Comparison of ENCODE assay signal across 1 cellular context in the genomic region with DNA sequence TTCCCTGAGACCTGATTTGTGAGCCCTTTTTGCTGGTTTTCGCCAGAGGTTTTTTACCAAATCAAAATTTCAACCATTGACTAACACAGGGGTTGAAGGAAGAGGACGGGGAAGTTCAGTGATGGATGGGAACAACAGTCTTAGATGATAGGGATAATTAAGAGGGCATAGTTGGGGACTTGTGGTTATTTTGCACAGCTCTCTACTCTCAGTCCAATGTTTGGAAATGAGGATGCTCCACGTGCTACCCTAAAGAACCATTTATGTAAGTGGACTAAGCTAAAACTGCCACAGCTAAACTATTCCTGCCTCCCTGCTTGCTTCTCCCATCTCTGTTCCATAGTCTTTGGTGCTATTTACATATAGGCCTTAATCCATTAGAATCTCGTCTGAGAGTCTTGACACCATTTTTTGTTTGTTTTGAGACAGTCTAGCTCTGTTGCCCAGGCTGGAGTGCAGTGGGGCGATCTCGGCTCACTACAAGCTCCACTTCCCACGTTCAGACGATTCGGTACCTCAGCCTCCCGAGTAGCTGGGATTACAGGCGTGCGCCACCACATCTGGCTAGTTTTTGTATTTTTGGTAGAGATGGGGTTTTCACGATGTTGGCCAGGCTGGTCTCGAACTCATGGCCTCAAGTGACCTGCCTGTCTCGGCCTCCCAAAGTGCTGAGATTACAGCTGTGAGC.
A peak's percentile ranks its signal among the peaks of the same experiment; 100 is the strongest.
TF ChIP-seq lines count a peak whose summit lies in the region.

No MANE protein-coding gene starts in this region.

TF ChIP-seq in K562, 482 proteins besides CTCF, POLR2A, EP300 and RAD21 (continues in another document):
- TF ChIP-seq RBM22 (IDR thresholded peaks at IDR 0.05; ENCODE audit: low read depth, low read length, poor library complexity, severe bottlenecking) (no peak), MAFK (IDR thresholded peaks at IDR 0.05; ENCODE audit: low read length) (no peak), THRAP3 (IDR thresholded peaks at IDR 0.05; ENCODE audit: borderline replicate concordance) (no peak), POLR2AphosphoS5 (IDR thresholded peaks at IDR 0.05; ENCODE audit: control insufficient read depth, insufficient read depth, low read depth, low read length) (no peak), NFIX (CRISPR knock-in tag; IDR thresholded peaks at IDR 0.05; ENCODE audit: low read depth) (no peak), PTRF (tag; IDR thresholded peaks at IDR 0.05) (no peak), TCFL5 (CRISPR knock-in tag; conservative IDR thresholded peaks at IDR 0.05) (no peak), SUPT5H (IDR thresholded peaks at IDR 0.05) (peak; percentile 25; the same call in 1 of the 2 replicates), KHSRP (IDR thresholded peaks at IDR 0.05) (no peak), PHF8 (IDR thresholded peaks at IDR 0.05; ENCODE audit: borderline replicate concordance, low read length) (no peak), NR4A1 (CRISPR knock-in tag; IDR thresholded peaks at IDR 0.05) (no peak), NR4A1 (tag; IDR thresholded peaks at IDR 0.05) (no peak; the same call in 1 of the 2 replicates), POLR2G (IDR thresholded peaks at IDR 0.05; ENCODE audit: low read depth, low read length) (no peak), MEF2D (tag; conservative IDR thresholded peaks at IDR 0.05; ENCODE audit: low read depth) (no peak), ZNF668 (CRISPR knock-in tag; IDR thresholded peaks at IDR 0.05) (no peak), ZNF146 (CRISPR knock-in tag; IDR thresholded peaks at IDR 0.05; ENCODE audit: unreplicated experiment) (no peak), SLC30A9 (CRISPR knock-in tag; IDR thresholded peaks at IDR 0.05) (no peak), BRD9 (IDR thresholded peaks at IDR 0.05; ENCODE audit: low read depth, partially characterized antibody) (peak; percentile 82), NCOA1 (IDR thresholded peaks at IDR 0.05; ENCODE audit: low read depth) (0 out of 2 replicates have a peak, but pooled peaks have one; percentile 15), EHMT2 (IDR thresholded peaks at IDR 0.05) (no peak), KDM1A (IDR thresholded peaks at IDR 0.05) (peak in 1 of 2 experiments; percentile 53; a peak in 2 of 4 replicates), CBX5 (IDR thresholded peaks at IDR 0.05; ENCODE audit: borderline replicate concordance, low read depth) (no peak), ZBED1 (IDR thresholded peaks at IDR 0.05) (no peak)
- TF ChIP-seq, protein P1, sequence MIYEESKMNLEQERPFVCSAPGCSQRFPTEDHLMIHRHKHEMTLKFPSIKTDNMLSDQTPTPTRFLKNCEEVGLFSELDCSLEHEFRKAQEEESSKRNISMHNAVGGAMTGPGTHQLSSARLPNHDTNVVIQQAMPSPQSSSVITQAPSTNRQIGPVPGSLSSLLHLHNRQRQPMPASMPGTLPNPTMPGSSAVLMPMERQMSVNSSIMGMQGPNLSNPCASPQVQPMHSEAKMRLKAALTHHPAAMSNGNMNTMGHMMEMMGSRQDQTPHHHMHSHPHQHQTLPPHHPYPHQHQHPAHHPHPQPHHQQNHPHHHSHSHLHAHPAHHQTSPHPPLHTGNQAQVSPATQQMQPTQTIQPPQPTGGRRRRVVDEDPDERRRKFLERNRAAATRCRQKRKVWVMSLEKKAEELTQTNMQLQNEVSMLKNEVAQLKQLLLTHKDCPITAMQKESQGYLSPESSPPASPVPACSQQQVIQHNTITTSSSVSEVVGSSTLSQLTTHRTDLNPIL (CRISPR knock-in tag; IDR thresholded peaks at IDR 0.05), result 0 out of 2 replicates have a peak, but pooled peaks have one; percentile 58
- TF ChIP-seq, protein P2, sequence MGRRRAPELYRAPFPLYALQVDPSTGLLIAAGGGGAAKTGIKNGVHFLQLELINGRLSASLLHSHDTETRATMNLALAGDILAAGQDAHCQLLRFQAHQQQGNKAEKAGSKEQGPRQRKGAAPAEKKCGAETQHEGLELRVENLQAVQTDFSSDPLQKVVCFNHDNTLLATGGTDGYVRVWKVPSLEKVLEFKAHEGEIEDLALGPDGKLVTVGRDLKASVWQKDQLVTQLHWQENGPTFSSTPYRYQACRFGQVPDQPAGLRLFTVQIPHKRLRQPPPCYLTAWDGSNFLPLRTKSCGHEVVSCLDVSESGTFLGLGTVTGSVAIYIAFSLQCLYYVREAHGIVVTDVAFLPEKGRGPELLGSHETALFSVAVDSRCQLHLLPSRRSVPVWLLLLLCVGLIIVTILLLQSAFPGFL (CRISPR knock-in tag; IDR thresholded peaks at IDR 0.05), result no peak
- TF ChIP-seq, protein P3, sequence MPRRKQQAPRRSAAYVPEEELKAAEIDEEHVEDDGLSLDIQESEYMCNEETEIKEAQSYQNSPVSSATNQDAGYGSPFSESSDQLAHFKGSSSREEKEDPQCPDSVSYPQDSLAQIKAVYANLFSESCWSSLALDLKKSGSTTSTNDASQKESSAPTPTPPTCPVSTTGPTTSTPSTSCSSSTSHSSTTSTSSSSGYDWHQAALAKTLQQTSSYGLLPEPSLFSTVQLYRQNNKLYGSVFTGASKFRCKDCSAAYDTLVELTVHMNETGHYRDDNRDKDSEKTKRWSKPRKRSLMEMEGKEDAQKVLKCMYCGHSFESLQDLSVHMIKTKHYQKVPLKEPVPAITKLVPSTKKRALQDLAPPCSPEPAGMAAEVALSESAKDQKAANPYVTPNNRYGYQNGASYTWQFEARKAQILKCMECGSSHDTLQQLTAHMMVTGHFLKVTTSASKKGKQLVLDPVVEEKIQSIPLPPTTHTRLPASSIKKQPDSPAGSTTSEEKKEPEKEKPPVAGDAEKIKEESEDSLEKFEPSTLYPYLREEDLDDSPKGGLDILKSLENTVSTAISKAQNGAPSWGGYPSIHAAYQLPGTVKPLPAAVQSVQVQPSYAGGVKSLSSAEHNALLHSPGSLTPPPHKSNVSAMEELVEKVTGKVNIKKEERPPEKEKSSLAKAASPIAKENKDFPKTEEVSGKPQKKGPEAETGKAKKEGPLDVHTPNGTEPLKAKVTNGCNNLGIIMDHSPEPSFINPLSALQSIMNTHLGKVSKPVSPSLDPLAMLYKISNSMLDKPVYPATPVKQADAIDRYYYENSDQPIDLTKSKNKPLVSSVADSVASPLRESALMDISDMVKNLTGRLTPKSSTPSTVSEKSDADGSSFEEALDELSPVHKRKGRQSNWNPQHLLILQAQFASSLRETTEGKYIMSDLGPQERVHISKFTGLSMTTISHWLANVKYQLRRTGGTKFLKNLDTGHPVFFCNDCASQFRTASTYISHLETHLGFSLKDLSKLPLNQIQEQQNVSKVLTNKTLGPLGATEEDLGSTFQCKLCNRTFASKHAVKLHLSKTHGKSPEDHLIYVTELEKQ (CRISPR knock-in tag; IDR thresholded peaks at IDR 0.05), result no peak
- TF ChIP-seq, protein P4, sequence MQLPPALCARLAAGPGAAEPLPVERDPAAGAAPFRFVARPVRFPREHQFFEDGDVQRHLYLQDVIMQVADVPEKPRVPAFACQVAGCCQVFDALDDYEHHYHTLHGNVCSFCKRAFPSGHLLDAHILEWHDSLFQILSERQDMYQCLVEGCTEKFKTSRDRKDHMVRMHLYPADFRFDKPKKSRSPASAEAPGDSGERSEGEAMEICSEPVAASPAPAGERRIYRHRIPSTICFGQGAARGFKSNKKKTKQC (CRISPR knock-in tag; IDR thresholded peaks at IDR 0.05), result peak; percentile 36; the same call in 1 of the 2 replicates
- TF ChIP-seq, protein P5, sequence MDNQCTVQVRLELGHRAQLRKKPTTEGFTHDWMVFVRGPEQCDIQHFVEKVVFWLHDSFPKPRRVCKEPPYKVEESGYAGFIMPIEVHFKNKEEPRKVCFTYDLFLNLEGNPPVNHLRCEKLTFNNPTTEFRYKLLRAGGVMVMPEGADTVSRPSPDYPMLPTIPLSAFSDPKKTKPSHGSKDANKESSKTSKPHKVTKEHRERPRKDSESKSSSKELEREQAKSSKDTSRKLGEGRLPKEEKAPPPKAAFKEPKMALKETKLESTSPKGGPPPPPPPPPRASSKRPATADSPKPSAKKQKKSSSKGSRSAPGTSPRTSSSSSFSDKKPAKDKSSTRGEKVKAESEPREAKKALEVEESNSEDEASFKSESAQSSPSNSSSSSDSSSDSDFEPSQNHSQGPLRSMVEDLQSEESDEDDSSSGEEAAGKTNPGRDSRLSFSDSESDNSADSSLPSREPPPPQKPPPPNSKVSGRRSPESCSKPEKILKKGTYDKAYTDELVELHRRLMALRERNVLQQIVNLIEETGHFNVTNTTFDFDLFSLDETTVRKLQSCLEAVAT (IDR thresholded peaks at IDR 0.05), result 0 out of 4 replicates have a peak, but pooled peaks of 1 of the 2 experiments have one; percentile 17
- TF ChIP-seq, protein P6, sequence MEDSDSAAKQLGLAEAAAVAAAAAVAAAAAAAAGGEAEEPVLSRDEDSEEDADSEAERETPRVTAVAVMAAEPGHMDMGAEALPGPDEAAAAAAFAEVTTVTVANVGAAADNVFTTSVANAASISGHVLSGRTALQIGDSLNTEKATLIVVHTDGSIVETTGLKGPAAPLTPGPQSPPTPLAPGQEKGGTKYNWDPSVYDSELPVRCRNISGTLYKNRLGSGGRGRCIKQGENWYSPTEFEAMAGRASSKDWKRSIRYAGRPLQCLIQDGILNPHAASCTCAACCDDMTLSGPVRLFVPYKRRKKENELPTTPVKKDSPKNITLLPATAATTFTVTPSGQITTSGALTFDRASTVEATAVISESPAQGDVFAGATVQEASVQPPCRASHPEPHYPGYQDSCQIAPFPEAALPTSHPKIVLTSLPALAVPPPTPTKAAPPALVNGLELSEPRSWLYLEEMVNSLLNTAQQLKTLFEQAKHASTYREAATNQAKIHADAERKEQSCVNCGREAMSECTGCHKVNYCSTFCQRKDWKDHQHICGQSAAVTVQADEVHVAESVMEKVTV (CRISPR knock-in tag; IDR thresholded peaks at IDR 0.05), result no peak
- TF ChIP-seq, protein P7, sequence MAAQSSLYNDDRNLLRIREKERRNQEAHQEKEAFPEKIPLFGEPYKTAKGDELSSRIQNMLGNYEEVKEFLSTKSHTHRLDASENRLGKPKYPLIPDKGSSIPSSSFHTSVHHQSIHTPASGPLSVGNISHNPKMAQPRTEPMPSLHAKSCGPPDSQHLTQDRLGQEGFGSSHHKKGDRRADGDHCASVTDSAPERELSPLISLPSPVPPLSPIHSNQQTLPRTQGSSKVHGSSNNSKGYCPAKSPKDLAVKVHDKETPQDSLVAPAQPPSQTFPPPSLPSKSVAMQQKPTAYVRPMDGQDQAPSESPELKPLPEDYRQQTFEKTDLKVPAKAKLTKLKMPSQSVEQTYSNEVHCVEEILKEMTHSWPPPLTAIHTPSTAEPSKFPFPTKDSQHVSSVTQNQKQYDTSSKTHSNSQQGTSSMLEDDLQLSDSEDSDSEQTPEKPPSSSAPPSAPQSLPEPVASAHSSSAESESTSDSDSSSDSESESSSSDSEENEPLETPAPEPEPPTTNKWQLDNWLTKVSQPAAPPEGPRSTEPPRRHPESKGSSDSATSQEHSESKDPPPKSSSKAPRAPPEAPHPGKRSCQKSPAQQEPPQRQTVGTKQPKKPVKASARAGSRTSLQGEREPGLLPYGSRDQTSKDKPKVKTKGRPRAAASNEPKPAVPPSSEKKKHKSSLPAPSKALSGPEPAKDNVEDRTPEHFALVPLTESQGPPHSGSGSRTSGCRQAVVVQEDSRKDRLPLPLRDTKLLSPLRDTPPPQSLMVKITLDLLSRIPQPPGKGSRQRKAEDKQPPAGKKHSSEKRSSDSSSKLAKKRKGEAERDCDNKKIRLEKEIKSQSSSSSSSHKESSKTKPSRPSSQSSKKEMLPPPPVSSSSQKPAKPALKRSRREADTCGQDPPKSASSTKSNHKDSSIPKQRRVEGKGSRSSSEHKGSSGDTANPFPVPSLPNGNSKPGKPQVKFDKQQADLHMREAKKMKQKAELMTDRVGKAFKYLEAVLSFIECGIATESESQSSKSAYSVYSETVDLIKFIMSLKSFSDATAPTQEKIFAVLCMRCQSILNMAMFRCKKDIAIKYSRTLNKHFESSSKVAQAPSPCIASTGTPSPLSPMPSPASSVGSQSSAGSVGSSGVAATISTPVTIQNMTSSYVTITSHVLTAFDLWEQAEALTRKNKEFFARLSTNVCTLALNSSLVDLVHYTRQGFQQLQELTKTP (IDR thresholded peaks at IDR 0.05; ENCODE audit: low read depth in 1 of 2, partially characterized antibody in 2 of 2), result peak in 1 of 2 experiments; percentile 19
- TF ChIP-seq, protein P8, sequence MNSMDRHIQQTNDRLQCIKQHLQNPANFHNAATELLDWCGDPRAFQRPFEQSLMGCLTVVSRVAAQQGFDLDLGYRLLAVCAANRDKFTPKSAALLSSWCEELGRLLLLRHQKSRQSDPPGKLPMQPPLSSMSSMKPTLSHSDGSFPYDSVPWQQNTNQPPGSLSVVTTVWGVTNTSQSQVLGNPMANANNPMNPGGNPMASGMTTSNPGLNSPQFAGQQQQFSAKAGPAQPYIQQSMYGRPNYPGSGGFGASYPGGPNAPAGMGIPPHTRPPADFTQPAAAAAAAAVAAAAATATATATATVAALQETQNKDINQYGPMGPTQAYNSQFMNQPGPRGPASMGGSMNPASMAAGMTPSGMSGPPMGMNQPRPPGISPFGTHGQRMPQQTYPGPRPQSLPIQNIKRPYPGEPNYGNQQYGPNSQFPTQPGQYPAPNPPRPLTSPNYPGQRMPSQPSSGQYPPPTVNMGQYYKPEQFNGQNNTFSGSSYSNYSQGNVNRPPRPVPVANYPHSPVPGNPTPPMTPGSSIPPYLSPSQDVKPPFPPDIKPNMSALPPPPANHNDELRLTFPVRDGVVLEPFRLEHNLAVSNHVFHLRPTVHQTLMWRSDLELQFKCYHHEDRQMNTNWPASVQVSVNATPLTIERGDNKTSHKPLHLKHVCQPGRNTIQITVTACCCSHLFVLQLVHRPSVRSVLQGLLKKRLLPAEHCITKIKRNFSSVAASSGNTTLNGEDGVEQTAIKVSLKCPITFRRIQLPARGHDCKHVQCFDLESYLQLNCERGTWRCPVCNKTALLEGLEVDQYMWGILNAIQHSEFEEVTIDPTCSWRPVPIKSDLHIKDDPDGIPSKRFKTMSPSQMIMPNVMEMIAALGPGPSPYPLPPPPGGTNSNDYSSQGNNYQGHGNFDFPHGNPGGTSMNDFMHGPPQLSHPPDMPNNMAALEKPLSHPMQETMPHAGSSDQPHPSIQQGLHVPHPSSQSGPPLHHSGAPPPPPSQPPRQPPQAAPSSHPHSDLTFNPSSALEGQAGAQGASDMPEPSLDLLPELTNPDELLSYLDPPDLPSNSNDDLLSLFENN (IDR thresholded peaks at IDR 0.05; ENCODE audit: low read depth in 2 of 2, low read length in 2 of 2), result no peak
- TF ChIP-seq, protein P9, sequence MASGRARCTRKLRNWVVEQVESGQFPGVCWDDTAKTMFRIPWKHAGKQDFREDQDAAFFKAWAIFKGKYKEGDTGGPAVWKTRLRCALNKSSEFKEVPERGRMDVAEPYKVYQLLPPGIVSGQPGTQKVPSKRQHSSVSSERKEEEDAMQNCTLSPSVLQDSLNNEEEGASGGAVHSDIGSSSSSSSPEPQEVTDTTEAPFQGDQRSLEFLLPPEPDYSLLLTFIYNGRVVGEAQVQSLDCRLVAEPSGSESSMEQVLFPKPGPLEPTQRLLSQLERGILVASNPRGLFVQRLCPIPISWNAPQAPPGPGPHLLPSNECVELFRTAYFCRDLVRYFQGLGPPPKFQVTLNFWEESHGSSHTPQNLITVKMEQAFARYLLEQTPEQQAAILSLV (tag; IDR thresholded peaks at IDR 0.05), result no peak
- TF ChIP-seq, protein P10, sequence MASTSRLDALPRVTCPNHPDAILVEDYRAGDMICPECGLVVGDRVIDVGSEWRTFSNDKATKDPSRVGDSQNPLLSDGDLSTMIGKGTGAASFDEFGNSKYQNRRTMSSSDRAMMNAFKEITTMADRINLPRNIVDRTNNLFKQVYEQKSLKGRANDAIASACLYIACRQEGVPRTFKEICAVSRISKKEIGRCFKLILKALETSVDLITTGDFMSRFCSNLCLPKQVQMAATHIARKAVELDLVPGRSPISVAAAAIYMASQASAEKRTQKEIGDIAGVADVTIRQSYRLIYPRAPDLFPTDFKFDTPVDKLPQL (IDR thresholded peaks at IDR 0.05; ENCODE audit: extremely low read depth, insufficient read length), result no peak
